Comparison of ENCODE assay signal across 8 cellular contexts in genomic region chr3:45302470-45302869, GRCh38.
"Had no signal": no experiment of that assay in that cellular context is flagged by ENCODE, and none has a peak within 500 bp of the region (broad histone marks: within the 10 kb centered on the region; RNA-seq: fewer than 3 reads in every experiment).

No MANE protein-coding gene starts in this region.

- FAIRE-seq: HepG2, HTR-8/SVneo had no signal

- H3K4me1 Mint-ChIP-seq: IgD-negative memory B cell had no signal

- H3K27ac ChIP-seq: HL-60, KMS-11 had no signal

- H3K27ac Mint-ChIP-seq: IgD-negative memory B cell had no signal

- DNase-seq: IMR-90, KBM-7, KG1 had no signal

- ATAC-seq: HepG2 had no signal

- H3K4me2 ChIP-seq: KMS-11 had no signal

- H3K4me3 Mint-ChIP-seq: IgD-negative memory B cell had no signal

- H3K9ac ChIP-seq: KMS-11 had no signal
